Comparison of ENCODE assay signal across 9 cellular contexts in the genomic region with DNA sequence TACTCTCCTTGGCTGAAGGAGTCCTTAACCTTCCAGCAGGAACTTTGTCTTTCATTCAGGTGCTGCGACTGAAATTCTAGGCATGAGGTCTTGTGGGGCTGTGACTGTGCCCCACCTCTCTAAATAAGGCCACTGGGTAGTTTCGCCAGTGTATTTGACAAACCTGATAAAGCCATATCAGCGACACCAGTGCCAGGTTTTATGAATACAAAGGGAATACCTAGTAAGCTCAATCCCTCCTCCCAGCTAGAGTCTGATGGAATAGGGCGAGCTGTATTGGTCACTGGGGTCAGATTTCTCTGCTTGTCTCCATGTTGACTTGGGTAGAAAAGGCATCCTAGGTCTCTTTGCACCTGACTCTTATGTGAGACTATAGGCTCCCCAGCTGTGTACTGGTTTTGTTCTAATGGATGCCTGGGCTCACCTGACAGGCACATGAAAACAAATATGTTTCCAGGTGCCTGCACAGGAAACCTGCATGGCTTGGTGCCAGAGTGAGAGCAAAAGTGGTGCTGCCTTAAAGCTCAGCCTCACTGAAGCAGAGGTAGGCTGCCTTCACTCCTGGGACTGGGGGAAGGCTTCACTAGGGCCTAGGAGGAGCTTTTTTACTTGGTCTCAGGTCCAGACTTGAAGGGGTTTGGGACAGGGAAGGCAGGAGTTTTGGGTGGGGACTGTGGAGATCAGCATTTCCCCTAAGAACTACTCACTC. TPM values are rescaled to one million over a fixed set of nuclear protein-coding genes. Genes with fewer than 3 reads are reported as not detected.
DNase-seq lines count a peak whose midpoint lies in the region; ATAC-seq and TF ChIP-seq lines count a peak whose summit lies in the region.
"Had no signal": no experiment of that assay in that cellular context is flagged by ENCODE, and none has a peak within 500 bp of the region (broad histone marks: within the 10 kb centered on the region; RNA-seq: fewer than 3 reads in every experiment).

No MANE protein-coding gene starts in this region.

- H3K9me2 ChIP-seq in hepatocyte (replicated peaks; ENCODE audit: insufficient read depth), result no peaks in the 10 kb centered on the region
- no peaks in the 10 kb centered on the region for H3K9me2 ChIP-seq in GM23248 (ENCODE audit: insufficient read depth)

- H3K27me3 ChIP-seq in heart left ventricle, result no peaks in the 10 kb centered on the region
- H3K27me3 ChIP-seq in hepatocyte, result no peaks in the 10 kb centered on the region
- H3K27me3 ChIP-seq in upper lobe of left lung, result no peaks in the 10 kb centered on the region
- no peaks in the 10 kb centered on the region for H3K27me3 ChIP-seq in GM23248 (replicated peaks; ENCODE audit: insufficient read depth)

- intact Hi-C loops in heart left ventricle (cut with DNase I), result no loop called here
- intact Hi-C loops in Right ventricle myocardium inferior (cut with DNase I), result no loop called here

- H3K4me2 ChIP-seq in hepatocyte, result no peak overlapping the region
- H3K4me2 ChIP-seq in GM23248 (ENCODE audit: unreplicated experiment), result no peak overlapping the region

- no peaks in the 10 kb centered on the region for H4K20me1 ChIP-seq in hepatocyte (ENCODE audit: insufficient read depth, poor library complexity, severe bottlenecking)
- peaks cover 27% of the 10 kb centered on the region; the same call in 1 of the 2 replicates for H4K20me1 ChIP-seq in GM23248 (ENCODE audit: insufficient read depth)

- in situ Hi-C loops in GM23248 (cut with MboI), result no loop called here

- H3K4me1 ChIP-seq in heart left ventricle, result peaks cover 0 to 88% (median 49%) of the 10 kb centered on the region in 12 donors
- H3K4me1 ChIP-seq in hepatocyte (ENCODE audit: insufficient read depth), result peaks cover 13% of the 10 kb centered on the region
- H3K4me1 ChIP-seq in upper lobe of left lung, result peaks cover 20 to 52% (median 34%) of the 10 kb centered on the region in 4 donors
- peaks cover 22% of the 10 kb centered on the region for H3K4me1 ChIP-seq in GM23248 (ENCODE audit: insufficient read depth)

- H3K36me3 ChIP-seq in heart left ventricle (peaks cover 0 to 55% (median 32%) of the 10 kb centered on the region in 9 donors), hepatocyte (replicated peaks; ENCODE audit: insufficient read depth, low read depth) (no peaks in the 10 kb centered on the region), upper lobe of left lung (peaks cover 0 to 28% (median 10%) of the 10 kb centered on the region in 4 donors), GM23248 (ENCODE audit: low read depth) (peaks cover 23% of the 10 kb centered on the region; the same call in 1 of the 2 replicates)

- no peaks in the 10 kb centered on the region for H3K9me3 ChIP-seq in heart left ventricle
- no peaks in the 10 kb centered on the region for H3K9me3 ChIP-seq in hepatocyte (ENCODE audit: low read depth)
- H3K9me3 ChIP-seq in upper lobe of left lung, result no peaks in the 10 kb centered on the region
- H3K9me3 ChIP-seq in GM23248 (ENCODE audit: low read depth), result no peaks in the 10 kb centered on the region

- no peak for TF ChIP-seq EP300 in upper lobe of left lung (IDR thresholded peaks at IDR 0.05)

- ATAC-seq in heart left ventricle, result peak in 1 of 4 donors; percentile 8
- no peak for ATAC-seq in Right ventricle myocardium inferior
- no peak for ATAC-seq in upper lobe of left lung (ENCODE audit: low FRiP score in 2 of 2)
- ATAC-seq in GM18870 (IDR thresholded peaks at IDR 0.05; ENCODE audit: unreplicated experiment), result no peak

- DNase-seq in heart left ventricle (peak in 1 of 5 donors; percentile 12), Right ventricle myocardium inferior (ENCODE audit: missing footprints) (no peak), hepatocyte (ENCODE audit: low spot score) (no peak), upper lobe of left lung (peak in 1 of 2 donors; percentile 39), GM23248 (no peak), NCI-H1436 (lab: John Stamatoyannopoulos, UW) (no peak)
- peak; percentile 73 for DNase-seq in activated CD4-positive, alpha-beta T cell treated with anti-CD3 and anti-CD28 coated beads, Interleukin-2, amount 50 U/mL, for 1 hour

- TF ChIP-seq POLR2A in heart left ventricle (IDR thresholded peaks at IDR 0.05), result no peak
- no peak for TF ChIP-seq POLR2A in upper lobe of left lung (IDR thresholded peaks at IDR 0.05)

- TF ChIP-seq CTCF in heart left ventricle (IDR thresholded peaks at IDR 0.05), result no peak
- no peak for TF ChIP-seq CTCF in hepatocyte (IDR thresholded peaks at IDR 0.05; ENCODE audit: poor library complexity)
- TF ChIP-seq CTCF in upper lobe of left lung (IDR thresholded peaks at IDR 0.05), result no peak

- H3K4me3 ChIP-seq in heart left ventricle (no peak overlapping the region), hepatocyte (no peak overlapping the region), upper lobe of left lung (no peak overlapping the region), GM23248 (no peak overlapping the region)

- no peak overlapping the region for H3K9ac ChIP-seq in GM23248

- H3F3A ChIP-seq in GM23248 (ENCODE audit: insufficient read depth), result peaks cover 14% of the 10 kb centered on the region; the same call in 1 of the 2 replicates

- H2AFZ ChIP-seq in hepatocyte (no peak overlapping the region), GM23248 (no peak overlapping the region)

- H3K27ac ChIP-seq in heart left ventricle (peak overlapping the region in 10 of 12 donors; percentile 28 to 100 (median 56)), hepatocyte (peak overlapping the region; percentile 37), upper lobe of left lung (peak overlapping the region; percentile 24 to 67 (median 39)), GM23248 (no peak overlapping the region)
- H3K27ac ChIP-seq: C4-2B had no signal

- 57 to 87% (median 61%) methylated on average over 4 of the region's 4 CpGs for WGBS in heart left ventricle, 4 donors
- 78% methylated on average over 4 of the region's 4 CpGs for WGBS in hepatocyte (ENCODE audit: low lambda C conversion rate, missing lambda C conversion rate)
- WGBS in upper lobe of left lung, 2 donors, result 77 to 78% methylated on average over 4 of the region's 4 CpGs
- WGBS in GM23248 (ENCODE audit: low coverage in 1 of 2, low lambda C conversion rate in 2 of 2, missing lambda C conversion rate in 2 of 2), 2 experiments, result 93 to 96% methylated on average over 4 of the region's 4 CpGs

- H3K79me2 ChIP-seq in hepatocyte (peaks cover 72% of the 10 kb centered on the region), GM23248 (ENCODE audit: insufficient read depth) (peaks cover 100% of the 10 kb centered on the region)

RNA-seq across cellular contexts. Expression of a gene that starts 8.3 kb away (rescaled TPM):
- total RNA-seq in heart left ventricle (10 to 100 TPM; 32.7 to 76.0 (median 45.1) TPM), Right ventricle myocardium inferior (33.7 TPM), hepatocyte (23.4 and 29.7 TPM in 2 replicates), upper lobe of left lung (100 to 1,000 TPM in 1 of 6 donors, 10 to 100 TPM in 5; 44.9 to 109 (median 49.5) TPM)
- polyA plus RNA-seq in heart left ventricle (10 to 100 TPM; 45.6 to 50.5 TPM), hepatocyte (20.5 and 23.1 TPM in 2 replicates), GM23248 (2016; fragmentation: Nextera tagmentation; extraction: Ambion mirVana) (15.8 and 17.3 TPM in 2 replicates)
- 20.9 and 53.7 TPM in 2 replicates for total RNA-seq in GM23248 (2014; rRNA removed; shearing (Covaris generic))

RNA-seq across cellular contexts. Expression of a gene that starts 27.5 kb away (rescaled TPM):
- total RNA-seq in heart left ventricle (10 to 100 TPM; 27.3 to 68.0 (median 45.4) TPM), Right ventricle myocardium inferior (43.8 TPM), hepatocyte (24.2 and 34.8 TPM in 2 replicates), upper lobe of left lung (10 to 100 TPM; 25.6 to 84.8 (median 57.5) TPM)
- polyA plus RNA-seq in heart left ventricle (10 to 100 TPM; 25.8 to 66.6 TPM), hepatocyte (31.7 and 34.2 TPM in 2 replicates), GM23248 (2016; fragmentation: Nextera tagmentation; extraction: Ambion mirVana) (24.8 and 26.0 TPM in 2 replicates)
- total RNA-seq in GM23248 (2014; rRNA removed; shearing (Covaris generic)), result 36.2 and 47.6 TPM in 2 replicates

RNA-seq across cellular contexts. Expression of a gene that starts 36.7 kb away (rescaled TPM):
- 1 to 10 TPM in 2 of 9 donors, under 1 TPM in 6, not detected in 1; 0.15 to 1.9 (median 0.63) TPM for total RNA-seq in heart left ventricle
- under 1 TPM; 0.30 to 0.33 TPM for polyA plus RNA-seq in heart left ventricle
- total RNA-seq in Right ventricle myocardium inferior, result 0.41 TPM
- total RNA-seq in hepatocyte, result 39.5 and 45.6 TPM in 2 replicates
- polyA plus RNA-seq in hepatocyte, result 45.6 and 52.4 TPM in 2 replicates
- 100 to 1,000 TPM in 1 of 6 donors, 10 to 100 TPM in 5; 54.2 to 102 (median 64.4) TPM for total RNA-seq in upper lobe of left lung
- total RNA-seq in GM23248 (2014; rRNA removed; shearing (Covaris generic)), result 0.32 TPM in 1 of 2 replicates, not detected in the other
- 0.34 TPM in 1 of 2 replicates, not detected in the other for polyA plus RNA-seq in GM23248 (2016; fragmentation: Nextera tagmentation; extraction: Ambion mirVana)

RNA-seq across cellular contexts. Expression of a gene that starts 38.1 kb away (rescaled TPM):
- total RNA-seq in heart left ventricle, result 10 to 100 TPM in 6 of 9 donors, 1 to 10 TPM in 3; 8.1 to 16.2 (median 11.2) TPM
- polyA plus RNA-seq in heart left ventricle, result 1 to 10 TPM; 9.6 to 9.9 TPM
- 12.4 TPM for total RNA-seq in Right ventricle myocardium inferior
- 8.8 and 13.0 TPM in 2 replicates for total RNA-seq in hepatocyte
- polyA plus RNA-seq in hepatocyte, result 13.7 and 18.9 TPM in 2 replicates
- total RNA-seq in upper lobe of left lung, result 10 to 100 TPM in 5 of 6 donors, 1 to 10 TPM in 1; 9.9 to 35.6 (median 18.5) TPM
- 8.5 and 11.9 TPM in 2 replicates for total RNA-seq in GM23248 (2014; rRNA removed; shearing (Covaris generic))
- 13.4 and 15.8 TPM in 2 replicates for polyA plus RNA-seq in GM23248 (2016; fragmentation: Nextera tagmentation; extraction: Ambion mirVana)

RNA-seq across cellular contexts. Expression of a gene that starts 38.2 kb away (rescaled TPM):
- 10 to 100 TPM; 21.9 to 34.0 (median 30.7) TPM for total RNA-seq in heart left ventricle
- 10 to 100 TPM; 21.0 to 37.4 TPM for polyA plus RNA-seq in heart left ventricle
- 28.9 TPM for total RNA-seq in Right ventricle myocardium inferior
- 41.1 and 41.9 TPM in 2 replicates for total RNA-seq in hepatocyte
- 31.0 and 43.6 TPM in 2 replicates for polyA plus RNA-seq in hepatocyte
- 100 to 1,000 TPM in 1 of 6 donors, 10 to 100 TPM in 5; 26.9 to 166 (median 38.8) TPM for total RNA-seq in upper lobe of left lung
- 49.6 and 68.0 TPM in 2 replicates for total RNA-seq in GM23248 (2014; rRNA removed; shearing (Covaris generic))
- 24.1 and 27.2 TPM in 2 replicates for polyA plus RNA-seq in GM23248 (2016; fragmentation: Nextera tagmentation; extraction: Ambion mirVana)

Comparison
In these comparisons a context has a peak if more than half of its experiments do, and no peak if none do; other contexts are left out.
1. RNA of a gene that starts 36.7 kb away (total RNA-seq): 54.2 to 102 TPM in upper lobe of left lung and 39.5 to 45.6 TPM in hepatocyte; 0.15 to 1.9 TPM in heart left ventricle, 0.41 TPM in Right ventricle myocardium inferior (single experiment) and 0.32 TPM in GM23248; every median in the first group is over 10 times any median in the second.